ENCODE assay signal across 1 cellular context in genomic region chr1:77680173-77680572, GRCh38.
A peak's percentile ranks its signal among the peaks of the same experiment; 100 is the strongest.
TF ChIP-seq lines count a peak whose summit lies in the region.

No MANE protein-coding gene starts in this region.

TF ChIP-seq in K562, 482 proteins besides CTCF, POLR2A, EP300 and RAD21 (continued from another document):
- TF ChIP-seq SMARCA4 (IDR thresholded peaks at IDR 0.05) (0 out of 2 replicates have a peak, but pooled peaks have one; percentile 31), HDAC1 (IDR thresholded peaks at IDR 0.05) (peak in 1 of 2 experiments; percentile 51; a peak in 2 of 4 replicates), POLR2AphosphoS2 (IDR thresholded peaks at IDR 0.05; ENCODE audit: low read length) (no peak), KDM1A (IDR thresholded peaks at IDR 0.05) (no peak), JUNB (CRISPR knock-in tag; conservative IDR thresholded peaks at IDR 0.05) (no peak), ZKSCAN1 (IDR thresholded peaks at IDR 0.05; ENCODE audit: low read depth, low read length) (no peak), EHMT2 (IDR thresholded peaks at IDR 0.05) (peak; percentile 56; the same call in 1 of the 2 replicates), ARID2 (IDR thresholded peaks at IDR 0.05) (peak; percentile 59; the same call in 1 of the 2 replicates), HNRNPK (IDR thresholded peaks at IDR 0.05; ENCODE audit: low read depth, low read length, poor library complexity, severe bottlenecking) (no peak), ZBTB34 (CRISPR knock-in tag; IDR thresholded peaks at IDR 0.05) (no peak), ELF2 (CRISPR knock-in tag; IDR thresholded peaks at IDR 0.05) (no peak), UBTF (IDR thresholded peaks at IDR 0.05; ENCODE audit: borderline replicate concordance in 1 of 2, low read depth in 2 of 2, low read length in 2 of 2) (no peak), ELF4 (CRISPR knock-in tag; IDR thresholded peaks at IDR 0.05) (peak; percentile 22; the same call in 1 of the 2 replicates), HMGN3 (IDR thresholded peaks at IDR 0.05; ENCODE audit: borderline replicate concordance, extremely low read depth, insufficient read length, low read depth, low read length) (no peak), MAFF (IDR thresholded peaks at IDR 0.05; ENCODE audit: low read length) (no peak), ZNF696 (CRISPR knock-in tag; conservative IDR thresholded peaks at IDR 0.05) (no peak), HLTF (IDR thresholded peaks at IDR 0.05) (0 out of 2 replicates have a peak, but pooled peaks have one; percentile 43), HMBOX1 (IDR thresholded peaks at IDR 0.05) (peak; percentile 43; the same call in 1 of the 2 replicates), MLLT1 (IDR thresholded peaks at IDR 0.05) (peak; percentile 78 to 80), CAMTA2 (CRISPR knock-in tag; conservative IDR thresholded peaks at IDR 0.05) (no peak), HMGXB4 (CRISPR knock-in tag; IDR thresholded peaks at IDR 0.05) (no peak), LARP7 (IDR thresholded peaks at IDR 0.05) (no peak), ZBTB40 (IDR thresholded peaks at IDR 0.05) (0 out of 2 replicates have a peak, but pooled peaks have one; percentile 43), ZBTB40 (CRISPR knock-in tag; IDR thresholded peaks at IDR 0.05) (no peak), ZNF830 (CRISPR knock-in tag; IDR thresholded peaks at IDR 0.05) (no peak), POLR2G (IDR thresholded peaks at IDR 0.05; ENCODE audit: low read depth, low read length) (no peak), CEBPB (tag; IDR thresholded peaks at IDR 0.05) (0 out of 2 replicates have a peak, but pooled peaks have one; percentile 14), KLF1 (tag; IDR thresholded peaks at IDR 0.05) (no peak)
